ENCODE assay signal across 2 cellular contexts in genomic region chr22:38177044-38177443, GRCh38.
TF ChIP-seq lines count a peak whose summit lies in the region.

No MANE protein-coding gene starts in this region.

TF ChIP-seq in HCT116, 20 proteins besides CTCF, POLR2A, EP300 and RAD21:
- no peak for TF ChIP-seq EZH2 (IDR thresholded peaks at IDR 0.05)
- no peak for TF ChIP-seq ZNF274 (IDR thresholded peaks at IDR 0.05; ENCODE audit: low read depth, low read length)
- no peak for TF ChIP-seq ZBTB33 (IDR thresholded peaks at IDR 0.05; ENCODE audit: extremely low read depth, insufficient replicate concordance, low read length)
- no peak for TF ChIP-seq EZH2phosphoT487 (IDR thresholded peaks at IDR 0.05; ENCODE audit: borderline replicate concordance)
- TF ChIP-seq SIN3A (IDR thresholded peaks at IDR 0.05; ENCODE audit: low read depth) = no peak

TF ChIP-seq in GM12878, 131 proteins besides CTCF, POLR2A, EP300 and RAD21:
- TF ChIP-seq RELA (IDR thresholded peaks at IDR 0.05; ENCODE audit: borderline replicate concordance, partially characterized antibody) (no peak), IKZF1 (conservative IDR thresholded peaks at IDR 0.05) (peak; percentile 4; the same call in 1 of the 2 replicates), ZNF384 (IDR thresholded peaks at IDR 0.05; ENCODE audit: borderline replicate concordance, low read depth, low read length) (peak; percentile 10; the same call in 1 of the 2 replicates), RB1 (IDR thresholded peaks at IDR 0.05; ENCODE audit: borderline replicate concordance) (no peak), CUX1 (IDR thresholded peaks at IDR 0.05; ENCODE audit: insufficient replicate concordance, low read depth, low read length) (no peak), NR2F1 (conservative IDR thresholded peaks at IDR 0.05) (peak; percentile 5; the same call in 1 of the 2 replicates)
